Comparison of ENCODE assay signal across 8 cellular contexts in the genomic region with DNA sequence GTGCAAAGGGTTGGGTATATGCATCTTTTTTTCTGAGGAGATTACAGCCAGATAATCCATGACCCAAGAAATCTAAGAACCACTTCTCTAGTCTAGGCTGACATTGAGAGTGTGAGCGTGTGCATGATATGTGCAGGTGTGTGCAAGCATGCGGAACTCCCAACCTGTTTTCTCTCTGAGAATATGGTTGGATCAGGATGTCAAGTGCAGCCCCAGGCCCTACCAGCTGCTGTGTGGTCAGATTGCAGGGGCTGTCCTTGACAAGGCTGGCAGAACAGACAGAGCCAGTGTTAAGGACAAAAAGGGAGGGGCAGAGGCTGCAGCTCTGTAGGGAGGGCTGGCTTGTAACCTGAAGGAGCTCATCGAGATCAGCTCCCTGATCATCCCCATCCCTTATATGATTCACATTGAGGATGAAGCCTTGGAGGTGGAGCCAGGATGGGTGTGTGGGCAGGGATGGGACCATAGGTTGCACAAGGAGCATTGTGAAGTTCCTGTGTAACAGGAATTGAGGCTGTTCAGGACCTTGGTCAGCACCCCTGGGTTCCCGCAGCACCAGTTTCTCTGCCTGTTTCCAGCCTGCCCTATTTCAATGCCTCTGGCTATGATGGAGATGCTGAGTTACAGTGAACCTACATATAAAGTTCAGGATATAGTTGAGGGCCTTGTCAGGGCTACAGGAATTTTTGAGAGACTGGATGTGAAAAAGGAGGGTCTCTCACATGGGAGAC. TPM values are rescaled to one million over a fixed set of nuclear protein-coding genes. Genes with fewer than 3 reads are reported as not detected.
DNase-seq lines count a peak whose midpoint lies in the region; ATAC-seq, FAIRE-seq and TF ChIP-seq lines count a peak whose summit lies in the region.

No MANE protein-coding gene starts in this region.

- H3K4me1 Mint-ChIP-seq in astrocyte (ENCODE audit: low read depth, unreplicated experiment), result no peaks in the 10 kb centered on the region

- H3K9me3 ChIP-seq in cardiac muscle cell (ENCODE audit: low read depth) (no peaks in the 10 kb centered on the region), right atrium auricular region (no peaks in the 10 kb centered on the region), astrocyte (ENCODE audit: insufficient read depth, low read depth, low read length) (no peaks in the 10 kb centered on the region), lower lobe of right lung (no peaks in the 10 kb centered on the region)

- no peak overlapping the region for H3K9ac ChIP-seq in astrocyte (ENCODE audit: low read length)

- no peak overlapping the region for H3K27ac Mint-ChIP-seq in astrocyte (ENCODE audit: unreplicated experiment)

- no peaks in the 10 kb centered on the region for H4K20me1 ChIP-seq in astrocyte (ENCODE audit: insufficient read depth, low read length)

- intact Hi-C loops in lower lobe of right lung (cut with DNase I), result no loop called here

- H3K4me2 ChIP-seq in astrocyte (ENCODE audit: low read length), result no peak overlapping the region

- DNase-seq in cardiac muscle cell (ENCODE audit: low read depth in 1 of 2, low spot score in 1 of 2) (peak; percentile 80 to 85), right atrium auricular region (ENCODE audit: low spot score) (no peak), NCI-H524 (lab: John Stamatoyannopoulos, UW) (peak; percentile 87 to 96), astrocyte (ENCODE audit: low read depth) (peak; percentile 33), lower lobe of right lung (no peak)
- no peak for DNase-seq in NK-92 treated with Interleukin-12 subunit alpha and Interleukin-12 subunit beta, amount 100 ng/mL, for 24 hours (lab: John Stamatoyannopoulos, UW)

- no peak overlapping the region for H3K4me3 Mint-ChIP-seq in astrocyte (ENCODE audit: unreplicated experiment)

- no peak for FAIRE-seq in astrocyte (lab: Jason Lieb, UNC)

- H3K27ac ChIP-seq in cardiac muscle cell (no peak overlapping the region), right atrium auricular region (no peak overlapping the region), astrocyte (ENCODE audit: low read depth, low read length) (no peak overlapping the region), lower lobe of right lung (no peak overlapping the region)

- H3K36me3 Mint-ChIP-seq in astrocyte (ENCODE audit: low read depth, unreplicated experiment), result no peaks in the 10 kb centered on the region

- TF ChIP-seq CTCF in cardiac muscle cell (IDR thresholded peaks at IDR 0.05; ENCODE audit: low read depth, low read length) (no peak), right atrium auricular region (IDR thresholded peaks at IDR 0.05) (no peak), astrocyte (IDR thresholded peaks at IDR 0.05; ENCODE audit: insufficient read depth, low read depth, low read length) (no peak), lower lobe of right lung (IDR thresholded peaks at IDR 0.05) (no peak)

- no peaks in the 10 kb centered on the region for H3K36me3 ChIP-seq in cardiac muscle cell
- H3K36me3 ChIP-seq in right atrium auricular region, result no peaks in the 10 kb centered on the region
- H3K36me3 ChIP-seq in astrocyte (ENCODE audit: insufficient read depth, low read length), result no peaks in the 10 kb centered on the region
- no peaks in the 10 kb centered on the region for H3K36me3 ChIP-seq in lower lobe of right lung

- peaks cover 1% of the 10 kb centered on the region for H3K9me3 Mint-ChIP-seq in astrocyte (ENCODE audit: unreplicated experiment)

- peak; percentile 42 to 47 for ATAC-seq in lower lobe of right lung
- no peak for ATAC-seq in HG02885 (IDR thresholded peaks at IDR 0.05; ENCODE audit: poor library complexity, unreplicated experiment)
- ATAC-seq in HG02970 (IDR thresholded peaks at IDR 0.05; ENCODE audit: low FRiP score, unreplicated experiment), result no peak

- H3K4me1 ChIP-seq in cardiac muscle cell (ENCODE audit: low read depth) (no peaks in the 10 kb centered on the region), right atrium auricular region (no peaks in the 10 kb centered on the region), astrocyte (ENCODE audit: insufficient read depth, low read length) (no peaks in the 10 kb centered on the region), lower lobe of right lung (no peaks in the 10 kb centered on the region)

- H2AFZ ChIP-seq in astrocyte (ENCODE audit: low read depth, low read length), result no peak overlapping the region

- H3K4me3 ChIP-seq in cardiac muscle cell (no peak overlapping the region), right atrium auricular region (no peak overlapping the region), astrocyte (ENCODE audit: insufficient read depth, low read depth, low read length) (no peak overlapping the region), lower lobe of right lung (no peak overlapping the region)

- H3K27me3 ChIP-seq in cardiac muscle cell (no peaks in the 10 kb centered on the region), right atrium auricular region (no peaks in the 10 kb centered on the region), astrocyte (ENCODE audit: insufficient read depth, low read length) (peaks cover 21% of the 10 kb centered on the region), lower lobe of right lung (ENCODE audit: low read depth) (no peaks in the 10 kb centered on the region)

- H3K79me2 ChIP-seq in astrocyte (ENCODE audit: insufficient read depth, low read length), result no peaks in the 10 kb centered on the region

- H3K27me3 Mint-ChIP-seq in astrocyte (ENCODE audit: low read depth, unreplicated experiment), result peaks cover 73% of the 10 kb centered on the region

RNA-seq across cellular contexts. Expression of gene ARAP3, which starts 52.6 kb away (rescaled TPM):
- total RNA-seq in cardiac muscle cell, result 1.5 and 1.6 TPM in 2 replicates
- polyA plus RNA-seq in cardiac muscle cell, result 0.59 and 1.4 TPM in 2 replicates
- 10 to 100 TPM in 1 of 2 donors, 1 to 10 TPM in 1; 5.6 to 12.5 TPM for total RNA-seq in right atrium auricular region
- 14.9 and 17.4 TPM in 2 replicates for total RNA-seq in astrocyte
- total RNA-seq in lower lobe of right lung, result 35.2 TPM

Comparison
In these comparisons a context has a peak if more than half of its experiments do, and no peak if none do; other contexts are left out.
1. DNase-seq: peak in cardiac muscle cell (2 of 2), NCI-H524 (2 of 2) and astrocyte (single experiment); none in right atrium auricular region (single experiment), lower lobe of right lung (single experiment) and NK-92 treated with Interleukin-12 subunit alpha and Interleukin-12 subunit beta, amount 100 ng/mL, for 24 hours (single experiment).
2. ATAC-seq: peak in lower lobe of right lung (2 of 2); none in HG02885 (single experiment) and HG02970 (single experiment).